Comparison of ENCODE assay signal across 3 cellular contexts in genomic region chr20:26250249-26251114, GRCh38.
A peak's percentile ranks its signal among the peaks of the same experiment; 100 is the strongest.
TF ChIP-seq lines count a peak whose summit lies in the region.

No MANE protein-coding gene starts in this region.

TF ChIP-seq in A549, 52 proteins besides CTCF, POLR2A, EP300 and RAD21:
- peak; percentile 52 to 58; a peak in 2 of 4 replicates for TF ChIP-seq CEBPB (IDR thresholded peaks at IDR 0.05)

TF ChIP-seq in SK-N-SH, 30 proteins besides CTCF, POLR2A, EP300 and RAD21:
- peak; percentile 40; the same call in 1 of the 2 replicates for TF ChIP-seq PBX3 (IDR thresholded peaks at IDR 0.05)

TF ChIP-seq in H1, 55 proteins besides CTCF, POLR2A, EP300 and RAD21:
- TF ChIP-seq CEBPB (IDR thresholded peaks at IDR 0.05; ENCODE audit: low read depth, low read length): peak; percentile 4; the same call in 1 of the 2 replicates
